8 cellular contexts compared by ENCODE assay signal in genomic region chr21:44510508-44511218, GRCh38. TPM values are rescaled to one million over a fixed set of nuclear protein-coding genes. Genes with fewer than 3 reads are reported as not detected.
DNase-seq lines count a peak whose midpoint lies in the region; ATAC-seq and TF ChIP-seq lines count a peak whose summit lies in the region.

No MANE protein-coding gene starts in this region.

- H3K36me3 Mint-ChIP-seq in CD4-positive, alpha-beta T cell (ENCODE audit: low read depth): no peaks in the 10 kb centered on the region

- H3K9me3 ChIP-seq in CD4-positive, alpha-beta T cell (ENCODE audit: control insufficient read depth, low read length): no peaks in the 10 kb centered on the region
- H3K9me3 ChIP-seq in HUES64 (ENCODE audit: insufficient read depth, low read depth, low read length) (no peaks in the 10 kb centered on the region), Panc1 (ENCODE audit: control insufficient read depth, insufficient read depth, low read depth, low read length) (no peaks in the 10 kb centered on the region), osteoblast (ENCODE audit: low read depth, low read length) (no peaks in the 10 kb centered on the region)

- H3K9me3 Mint-ChIP-seq in CD4-positive, alpha-beta T cell: no peaks in the 10 kb centered on the region

- no peak overlapping the region for H3K27ac ChIP-seq in CD4-positive, alpha-beta T cell (ENCODE audit: low read depth, low read length)
- H3K27ac ChIP-seq in HUES64 (ENCODE audit: low read depth, low read length) (no peak overlapping the region), Panc1 (ENCODE audit: low read length) (no peak overlapping the region), foreskin keratinocyte (no peak overlapping the region), osteoblast (ENCODE audit: low read depth, low read length) (no peak overlapping the region)

- intact Hi-C loops in CD4-positive, alpha-beta T cell (cut with DNase I, micrococcal nuclease): loop anchor here (1.0 to 5.0 kb wide), 5 partner anchors 232 to 427 kb away; no protein-coding TSS in a partner anchor
- intact Hi-C loops in Panc1 (cut with micrococcal nuclease; ENCODE audit: unreplicated experiment): loop anchor here (5.0 to 10.0 kb wide), 2 partner anchors 232 to 274 kb away; no protein-coding TSS in a partner anchor

- H3K27me3 ChIP-seq in CD4-positive, alpha-beta T cell (ENCODE audit: control insufficient read depth, insufficient read depth, low read length): no peaks in the 10 kb centered on the region
- no peaks in the 10 kb centered on the region for H3K27me3 ChIP-seq in HUES64 (ENCODE audit: insufficient read depth, low read length)
- H3K27me3 ChIP-seq in Panc1 (ENCODE audit: control insufficient read depth, insufficient read depth, low read length): no peaks in the 10 kb centered on the region
- peaks cover 13% of the 10 kb centered on the region for H3K27me3 ChIP-seq in foreskin keratinocyte
- H3K27me3 ChIP-seq in osteoblast (ENCODE audit: insufficient read depth, low read length): peaks cover 3% of the 10 kb centered on the region

- CTCF ChIA-PET in CD4-positive, alpha-beta T cell (lab: Charles Lee): interaction anchor here (0.6 to 3.3 kb wide), 7 partner anchors 220 to 364 kb away, joined by 3 to 41 read pairs (median 4); no protein-coding TSS in a partner anchor
- CTCF ChIA-PET in Panc1 (lab: Charles Lee): interaction anchor here (1.3 to 1.5 kb wide), 2 partner anchors 232 to 282 kb away, joined by 3 to 8 read pairs; no protein-coding TSS in a partner anchor

- no peaks in the 10 kb centered on the region for H3K79me2 ChIP-seq in osteoblast (ENCODE audit: insufficient read depth, low read length)

- no peak overlapping the region for H3K27ac Mint-ChIP-seq in CD4-positive, alpha-beta T cell

- H3K9ac ChIP-seq in HUES64 (ENCODE audit: low read depth, low read length): peak overlapping the region; percentile 53; the same call in 1 of the 2 replicates

- H4K20me1 ChIP-seq in osteoblast (ENCODE audit: insufficient read depth, low read length): no peaks in the 10 kb centered on the region

- no peak overlapping the region for H3K4me2 ChIP-seq in osteoblast (ENCODE audit: insufficient read depth, low read length)

- H3K27me3 Mint-ChIP-seq in CD4-positive, alpha-beta T cell: no peaks in the 10 kb centered on the region

- peak overlapping the region; percentile 59 for H3K4me3 ChIP-seq in HUES64 (ENCODE audit: low read length)
- H3K4me3 ChIP-seq in Panc1 (ENCODE audit: low read depth in 2 of 2, low read length in 2 of 2): no peak overlapping the region
- H3K4me3 ChIP-seq in osteoblast (ENCODE audit: insufficient read depth, low read length): no peak overlapping the region

- ATAC-seq in CD4-positive, alpha-beta T cell (ENCODE audit: poor library complexity): peak; percentile 96
- peak; percentile 79 for ATAC-seq in Panc1
- ATAC-seq in foreskin keratinocyte: peak; percentile 46

- 15% methylated on average over 36 of the region's 36 CpGs for WGBS in HUES64

- peak overlapping the region; percentile 42 for H3K4me3 Mint-ChIP-seq in CD4-positive, alpha-beta T cell

- BruUV-seq in Panc1 (replicated peaks; lab: Mats Ljungman, UMichigan): no TSS peak

- TF ChIP-seq CTCF in CD4-positive, alpha-beta T cell (IDR thresholded peaks at IDR 0.05): peak; percentile 96
- TF ChIP-seq CTCF in Panc1 (IDR thresholded peaks at IDR 0.05): peak; percentile 86
- peak; percentile 93 for TF ChIP-seq CTCF in foreskin keratinocyte (conservative IDR thresholded peaks at IDR 0.05)
- peak; percentile 55 for TF ChIP-seq CTCF in osteoblast (IDR thresholded peaks at IDR 0.05; ENCODE audit: extremely low read depth, low read depth, low read length)

- H3K36me3 ChIP-seq in HUES64 (ENCODE audit: insufficient read depth, low read length) (no peaks in the 10 kb centered on the region), Panc1 (ENCODE audit: control insufficient read depth, insufficient read depth, low read length) (no peaks in the 10 kb centered on the region), osteoblast (ENCODE audit: insufficient read depth, low read length) (no peaks in the 10 kb centered on the region)

- in situ Hi-C loops in Panc1 (cut with HindIII; ENCODE audit: low pct_unique_long_range_greater_than_20kb, low sequenced_read_pairs): no loop called here

- H3K4me1 Mint-ChIP-seq in CD4-positive, alpha-beta T cell (ENCODE audit: low read depth): no peaks in the 10 kb centered on the region

- peaks cover 3% of the 10 kb centered on the region; the same call in 1 of the 2 replicates for H3K4me1 ChIP-seq in HUES64 (ENCODE audit: insufficient read depth, low read length)
- H3K4me1 ChIP-seq in Panc1 (ENCODE audit: control insufficient read depth, insufficient read depth, low read length): no peaks in the 10 kb centered on the region
- H3K4me1 ChIP-seq in foreskin keratinocyte: no peaks in the 10 kb centered on the region
- no peaks in the 10 kb centered on the region for H3K4me1 ChIP-seq in osteoblast (ENCODE audit: insufficient read depth, low read length)

- H2AFZ ChIP-seq in osteoblast (ENCODE audit: low read length): no peak overlapping the region

- peak; percentile 68 to 89 (median 80) for DNase-seq in CD4-positive, alpha-beta T cell
- DNase-seq in Panc1 (ENCODE audit: low read depth, low spot score) (no peak), foreskin keratinocyte (no peak), osteoblast (ENCODE audit: insufficient read length, low spot score, missing footprints) (peak; percentile 96), ureter (ENCODE audit: low spot score) (peak; percentile 67), mesenteric fat pad (ENCODE audit: low spot score) (no peak)
- peak; percentile 71 to 77 for DNase-seq in activated T-helper 1 cell treated with anti-CD3 and anti-CD28 coated beads, Interleukin-2, amount 50 U/mL, for 16 hours (ENCODE audit: low read depth in 1 of 2, low spot score in 1 of 2)

- POLR2A ChIA-PET in CD4-positive, alpha-beta T cell (lab: Charles Lee): interaction anchor here (0.6 to 1.9 kb wide), 6 partner anchors 108 to 417 kb away, joined by 3 to 14 read pairs (median 5); partner anchors contain the start of gene KRTAP12-3
- POLR2A ChIA-PET in Panc1 (lab: Charles Lee): no interaction called here

RNA-seq across cellular contexts. Expression of gene KRTAP10-1, which starts 29.3 kb away (rescaled TPM):
- not detected for total RNA-seq in CD4-positive, alpha-beta T cell
- polyA plus RNA-seq in HUES64 (2013, experiment 1 of 2): not detected
- polyA plus RNA-seq in HUES64 (2013, experiment 2 of 2): not detected
- total RNA-seq in Panc1 (2021; ENCODE audit: unreplicated experiment): not detected
- polyA plus RNA-seq in Panc1 (2012; ENCODE audit: insufficient read length): not detected
- not detected in 2 replicates for total RNA-seq in foreskin keratinocyte
- polyA plus RNA-seq in foreskin keratinocyte: not detected in 2 replicates
- total RNA-seq in osteoblast: not detected in 2 replicates
- total RNA-seq in ureter: not detected
- total RNA-seq in mesenteric fat pad: not detected

RNA-seq across cellular contexts. Expression of gene KRTAP10-2, which starts 40.6 kb away (rescaled TPM):
- total RNA-seq in CD4-positive, alpha-beta T cell: not detected
- not detected for polyA plus RNA-seq in HUES64 (2013, experiment 1 of 2)
- polyA plus RNA-seq in HUES64 (2013, experiment 2 of 2): not detected
- total RNA-seq in Panc1 (2021; ENCODE audit: unreplicated experiment): not detected
- not detected for polyA plus RNA-seq in Panc1 (2012; ENCODE audit: insufficient read length)
- not detected in 2 replicates for total RNA-seq in foreskin keratinocyte
- not detected in 2 replicates for polyA plus RNA-seq in foreskin keratinocyte
- total RNA-seq in osteoblast: not detected in 2 replicates
- not detected for total RNA-seq in ureter
- not detected for total RNA-seq in mesenteric fat pad

RNA-seq across cellular contexts. Expression of gene KRTAP10-3, which starts 47.9 kb away (rescaled TPM):
- total RNA-seq in CD4-positive, alpha-beta T cell: not detected
- not detected for polyA plus RNA-seq in HUES64 (2013, experiment 1 of 2)
- polyA plus RNA-seq in HUES64 (2013, experiment 2 of 2): not detected
- total RNA-seq in Panc1 (2021; ENCODE audit: unreplicated experiment) (not detected), foreskin keratinocyte (not detected in 2 replicates), osteoblast (not detected in 2 replicates), ureter (not detected), mesenteric fat pad (not detected)
- polyA plus RNA-seq in Panc1 (2012; ENCODE audit: insufficient read length): not detected
- polyA plus RNA-seq in foreskin keratinocyte: not detected in 2 replicates

RNA-seq across cellular contexts. Expression of gene LRRC3, which starts 55.4 kb away (rescaled TPM):
- total RNA-seq in CD4-positive, alpha-beta T cell: under 1 TPM; 0.55 to 0.61 TPM
- 3.5 TPM for polyA plus RNA-seq in HUES64 (2013, experiment 1 of 2)
- 4.4 TPM for polyA plus RNA-seq in HUES64 (2013, experiment 2 of 2)
- 3.3 TPM for total RNA-seq in Panc1 (2021; ENCODE audit: unreplicated experiment)
- polyA plus RNA-seq in Panc1 (2012; ENCODE audit: insufficient read length): 3.8 TPM
- 2.0 and 2.6 TPM in 2 replicates for total RNA-seq in foreskin keratinocyte
- polyA plus RNA-seq in foreskin keratinocyte: 1.3 and 1.4 TPM in 2 replicates
- total RNA-seq in osteoblast: 0.72 and 0.88 TPM in 2 replicates
- 3.8 TPM for total RNA-seq in ureter
- 3.8 TPM for total RNA-seq in mesenteric fat pad

Comparison
In these comparisons a context has a peak if more than half of its experiments do, and no peak if none do; other contexts are left out.
1. ATAC-seq: peak in every context shown above with its lines; median percentile 96 in CD4-positive, alpha-beta T cell; 79 in Panc1; 46 in foreskin keratinocyte.
2. DNase-seq: peak in CD4-positive, alpha-beta T cell (10 of 10), activated T-helper 1 cell treated with anti-CD3 and anti-CD28 coated beads, Interleukin-2, amount 50 U/mL, for 16 hours (2 of 2), osteoblast (single experiment) and ureter (single experiment); none in Panc1 (single experiment), foreskin keratinocyte (0 of 2) and mesenteric fat pad (single experiment).
3. Peak in every context shown above with its lines, with median percentiles within 50 percentile points of each other: CTCF ChIP-seq.